8 cellular contexts compared by ENCODE assay signal in the genomic region with DNA sequence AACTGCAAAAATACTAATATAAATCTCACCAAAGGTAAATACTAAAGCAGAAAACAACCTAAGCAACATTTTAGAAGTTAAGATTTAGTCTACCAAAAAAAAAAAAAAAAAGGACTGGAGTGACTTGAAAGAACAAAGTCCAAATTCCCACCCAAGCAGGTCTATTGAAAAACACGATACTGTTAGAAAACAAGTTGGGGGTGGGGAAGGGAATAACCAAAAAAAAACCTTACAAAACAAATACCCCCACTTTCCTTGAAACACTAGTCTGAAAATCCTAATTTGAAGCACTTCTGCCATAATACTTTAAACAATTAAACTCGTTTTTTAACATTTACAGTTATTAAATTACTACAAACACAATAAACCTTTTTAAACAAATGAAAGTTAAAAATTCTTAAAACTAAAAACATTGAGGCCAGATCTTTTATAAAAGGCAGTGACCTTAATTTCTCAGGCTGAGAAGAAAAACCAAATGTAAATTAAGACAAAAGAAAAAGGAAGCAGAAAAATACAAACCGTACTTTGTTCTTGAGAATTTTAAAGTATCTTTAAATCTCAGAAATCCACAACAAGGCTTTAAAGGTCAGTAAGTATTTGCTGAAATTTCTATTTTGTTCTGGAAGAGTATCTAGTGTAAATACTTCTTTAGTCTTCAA.
DNase-seq lines count a peak whose midpoint lies in the region; ATAC-seq and TF ChIP-seq lines count a peak whose summit lies in the region.

No MANE protein-coding gene starts in this region.

- no peaks in the 10 kb centered on the region for H3K9me3 ChIP-seq in OCI-LY1 (ENCODE audit: low read length)
- H3K9me3 ChIP-seq in mononuclear cell (ENCODE audit: low read depth, low read length) = no peaks in the 10 kb centered on the region

- H3K9me2 ChIP-seq in OCI-LY1 (ENCODE audit: low read depth, low read length) = no peaks in the 10 kb centered on the region

- H3K4me3 ChIP-seq in OCI-LY1 (ENCODE audit: low read depth, low read length, poor library complexity, severe bottlenecking) (peak overlapping the region; percentile 94), coronary artery (peak overlapping the region; percentile 83), mononuclear cell (ENCODE audit: low read length) (peak overlapping the region; percentile 92)

- no peak for TF ChIP-seq CTCF in OCI-LY1 (IDR thresholded peaks at IDR 0.05; ENCODE audit: low read length)
- no peak for TF ChIP-seq CTCF in coronary artery (IDR thresholded peaks at IDR 0.05)

- peak overlapping the region; percentile 91 for H3K9ac ChIP-seq in OCI-LY1 (ENCODE audit: low read length)

- H3K27me3 ChIP-seq in OCI-LY1 (ENCODE audit: insufficient read depth, low read length) (no peaks in the 10 kb centered on the region), mononuclear cell (ENCODE audit: insufficient read depth, low read length) (no peaks in the 10 kb centered on the region)

- H3K36me3 ChIP-seq in OCI-LY1 (ENCODE audit: insufficient read depth, low read length) = no peaks in the 10 kb centered on the region

- H3K4me2 ChIP-seq in OCI-LY1 (ENCODE audit: low read length) = peak overlapping the region; percentile 79

- H3K27ac ChIP-seq in OCI-LY1 (ENCODE audit: low read depth, low read length, poor library complexity, severe bottlenecking) = peak overlapping the region; percentile 98
- H3K27ac ChIP-seq in coronary artery = peak overlapping the region; percentile 83 to 96

- H3K79me2 ChIP-seq in OCI-LY1 (ENCODE audit: insufficient read depth, low read length) = peaks cover 60% of the 10 kb centered on the region

- no peak for ATAC-seq in HG03135 (IDR thresholded peaks at IDR 0.05; ENCODE audit: unreplicated experiment)
- no peak for ATAC-seq in HG02571 (IDR thresholded peaks at IDR 0.05; ENCODE audit: unreplicated experiment)

- no peaks in the 10 kb centered on the region for H4K20me1 ChIP-seq in OCI-LY1 (ENCODE audit: insufficient read depth, low read length)

- H2AFZ ChIP-seq in OCI-LY1 (ENCODE audit: low read length) = no peak overlapping the region

- H3K4me1 ChIP-seq in OCI-LY1 (ENCODE audit: insufficient read depth, low read length, severe bottlenecking) (peaks cover 43% of the 10 kb centered on the region), mononuclear cell (ENCODE audit: insufficient read depth, low read length) (peaks cover 15% of the 10 kb centered on the region)

- DNase-seq in NCI-H1092 treated with DMSO at 0.1 percent for 48 hours (lab: John Stamatoyannopoulos, UW) (peak; percentile 33), NCI-H1092 (lab: John Stamatoyannopoulos, UW) (no peak), coronary artery (ENCODE audit: low spot score) (no peak), NK-92 (lab: John Stamatoyannopoulos, UW; ENCODE audit: unreplicated experiment) (no peak)

- H3F3A ChIP-seq in OCI-LY1 (ENCODE audit: insufficient read depth, low read length) = peaks cover 6% of the 10 kb centered on the region; the same call in 1 of the 2 replicates
